Comparison of ENCODE assay signal across 15 cellular contexts in genomic region chr12:113465808-113466769, GRCh38. TPM values are rescaled to one million over a fixed set of nuclear protein-coding genes. Genes with fewer than 3 reads are reported as not detected.
A peak's percentile ranks its signal among the peaks of the same experiment; 100 is the strongest.
DNase-seq lines count a peak whose midpoint lies in the region; ATAC-seq and TF ChIP-seq lines count a peak whose summit lies in the region.
"Had no signal": no experiment of that assay in that cellular context is flagged by ENCODE, and none has a peak within 500 bp of the region (broad histone marks: within the 10 kb centered on the region; RNA-seq: fewer than 3 reads in every experiment).

No MANE protein-coding gene starts in this region.

- H3K4me3 Mint-ChIP-seq in activated CD4-positive, alpha-beta T cell treated with anti-CD3 and anti-CD28 coated beads, Interleukin-2, amount 10 ng/mL, durations not matched to agents 7 days and 5 days, result peak overlapping the region; percentile 34
- peak overlapping the region; percentile 63 for H3K4me3 Mint-ChIP-seq in progenitor cell of endocrine pancreas (ENCODE audit: low read depth)

- H3K4me3 ChIP-seq in ectodermal cell (ENCODE audit: insufficient read depth, low read depth, low read length), result peak overlapping the region; percentile 28
- H3K4me3 ChIP-seq: SJCRH30 had no signal

- no peak for ATAC-seq in GM21447 (IDR thresholded peaks at IDR 0.05; ENCODE audit: unreplicated experiment)

- H3K27ac Mint-ChIP-seq in activated CD4-positive, alpha-beta T cell treated with anti-CD3 and anti-CD28 coated beads, Interleukin-2, amount 10 ng/mL, durations not matched to agents 7 days and 5 days, result peak overlapping the region; percentile 55
- peak overlapping the region; percentile 76 for H3K27ac Mint-ChIP-seq in progenitor cell of endocrine pancreas
- H3K27ac Mint-ChIP-seq: dendritic cell treated with granulocyte-macrophage colony-stimulating factor and Interleukin-4, amounts not matched to agents 40 ng/mL and 50 ng/mL, for 4 days; memory B cell had no signal

- H3K9me3 Mint-ChIP-seq in activated CD4-positive, alpha-beta T cell treated with anti-CD3 and anti-CD28 coated beads, Interleukin-2, amount 10 ng/mL, durations not matched to agents 7 days and 5 days, result no peaks in the 10 kb centered on the region
- no peaks in the 10 kb centered on the region for H3K9me3 Mint-ChIP-seq in progenitor cell of endocrine pancreas (ENCODE audit: low read depth)
- H3K9me3 Mint-ChIP-seq: dendritic cell treated with granulocyte-macrophage colony-stimulating factor and Interleukin-4, amounts not matched to agents 40 ng/mL and 50 ng/mL, for 4 days; memory B cell had no signal

- peaks cover 90% of the 10 kb centered on the region for H3K27me3 ChIP-seq in ectodermal cell (ENCODE audit: control insufficient read depth, insufficient read depth, low read length, poor library complexity, severe bottlenecking)

- WGBS in ectodermal cell, 2 experiments, result 21 to 24% methylated on average over 23 of the region's 23 CpGs

- DNase-seq in activated CD4-positive, alpha-beta T cell treated with anti-CD3 and anti-CD28 coated beads, Interleukin-2, amount 10 ng/mL, durations not matched to agents 7 days and 5 days, result no peak
- no peak for DNase-seq in activated CD4-positive, alpha-beta T cell treated with anti-CD3 and anti-CD28 coated beads, Interleukin-2, amount 50 U/mL, for 48 hours
- DNase-seq in NAMALWA (ENCODE audit: low spot score) (peak; percentile 28), progenitor cell of endocrine pancreas (ENCODE audit: low spot score, unreplicated experiment) (no peak), GM03348 (ENCODE audit: low spot score) (no peak)
- no peak for DNase-seq in central memory CD4-positive, alpha-beta T cell
- DNase-seq: DMS79, IMR-90, SJCRH30 had no signal

- CTCF ChIA-PET in activated CD4-positive, alpha-beta T cell treated with anti-CD3 and anti-CD28 coated beads, Interleukin-2, amount 10 ng/mL, durations not matched to agents 7 days and 5 days (lab: Charles Lee), result interaction anchor here (0.6 to 1.2 kb wide), 3 partner anchors 9 to 11 kb away, joined by 3 to 4 read pairs (median 3); no protein-coding TSS in a partner anchor

- POLR2A ChIA-PET in activated CD4-positive, alpha-beta T cell treated with anti-CD3 and anti-CD28 coated beads, Interleukin-2, amount 10 ng/mL, durations not matched to agents 7 days and 5 days (lab: Charles Lee), result no interaction called here

- peaks cover 63% of the 10 kb centered on the region for H3K4me1 ChIP-seq in ectodermal cell (ENCODE audit: control insufficient read depth, insufficient read depth, low read length)
- H3K4me1 ChIP-seq: SJCRH30 had no signal

- H3K27me3 Mint-ChIP-seq in activated CD4-positive, alpha-beta T cell treated with anti-CD3 and anti-CD28 coated beads, Interleukin-2, amount 10 ng/mL, durations not matched to agents 7 days and 5 days, result peaks cover 79% of the 10 kb centered on the region
- peaks cover 82% of the 10 kb centered on the region for H3K27me3 Mint-ChIP-seq in progenitor cell of endocrine pancreas

- peaks cover 7% of the 10 kb centered on the region for H3K36me3 Mint-ChIP-seq in activated CD4-positive, alpha-beta T cell treated with anti-CD3 and anti-CD28 coated beads, Interleukin-2, amount 10 ng/mL, durations not matched to agents 7 days and 5 days (ENCODE audit: low read depth)
- H3K36me3 Mint-ChIP-seq in progenitor cell of endocrine pancreas (ENCODE audit: insufficient read depth), result no peaks in the 10 kb centered on the region

- peak overlapping the region; percentile 28 for H3K27ac ChIP-seq in ectodermal cell (ENCODE audit: insufficient read depth, low read depth, low read length, poor library complexity, severe bottlenecking)
- H3K27ac ChIP-seq: prostate gland, SJCRH30, upper lobe of left lung had no signal

- no peaks in the 10 kb centered on the region for H3K9me3 ChIP-seq in ectodermal cell (ENCODE audit: control insufficient read depth, low read length)
- H3K9me3 ChIP-seq: prostate gland, SJCRH30, upper lobe of left lung had no signal

- no peak for TF ChIP-seq CTCF in progenitor cell of endocrine pancreas (IDR thresholded peaks at IDR 0.05; ENCODE audit: unreplicated experiment)

- H3K36me3 ChIP-seq in ectodermal cell (ENCODE audit: control insufficient read depth, insufficient read depth, low read length), result no peaks in the 10 kb centered on the region
- H3K36me3 ChIP-seq: prostate gland, SJCRH30, upper lobe of left lung had no signal

- peaks cover 27% of the 10 kb centered on the region for H3K4me1 Mint-ChIP-seq in activated CD4-positive, alpha-beta T cell treated with anti-CD3 and anti-CD28 coated beads, Interleukin-2, amount 10 ng/mL, durations not matched to agents 7 days and 5 days
- H3K4me1 Mint-ChIP-seq in progenitor cell of endocrine pancreas (ENCODE audit: low read depth), result peaks cover 17% of the 10 kb centered on the region

RNA-seq across cellular contexts. Expression of gene LHX5, which starts 5.6 kb away (rescaled TPM):
- total RNA-seq in activated CD4-positive, alpha-beta T cell treated with anti-CD3 and anti-CD28 coated beads, Interleukin-2, amount 10 ng/mL, durations not matched to agents 7 days and 5 days, result not detected
- 36.3 TPM for polyA plus RNA-seq in ectodermal cell (2013, experiment 1 of 4)
- 55.7 TPM for polyA plus RNA-seq in ectodermal cell (2013, experiment 2 of 4)
- 39.0 TPM for polyA plus RNA-seq in ectodermal cell (2013, experiment 3 of 4)
- polyA plus RNA-seq in ectodermal cell (2013, experiment 4 of 4), result 43.8 TPM
- total RNA-seq in progenitor cell of endocrine pancreas, result 0.41 and 0.78 TPM in 2 replicates
- total RNA-seq: IMR-90, prostate gland, SJCRH30, upper lobe of left lung had no signal
- polyA plus RNA-seq: IMR-90 had no signal

RNA-seq across cellular contexts. Expression of gene SDSL, which starts 43.9 kb away (rescaled TPM):
- 1 to 10 TPM; 3.6 to 4.5 TPM for total RNA-seq in activated CD4-positive, alpha-beta T cell treated with anti-CD3 and anti-CD28 coated beads, Interleukin-2, amount 10 ng/mL, durations not matched to agents 7 days and 5 days
- polyA plus RNA-seq in ectodermal cell (2013, experiment 1 of 4), result 3.7 TPM
- 3.1 TPM for polyA plus RNA-seq in ectodermal cell (2013, experiment 2 of 4)
- 4.5 TPM for polyA plus RNA-seq in ectodermal cell (2013, experiment 3 of 4)
- 4.2 TPM for polyA plus RNA-seq in ectodermal cell (2013, experiment 4 of 4)
- total RNA-seq in progenitor cell of endocrine pancreas, result 14.0 and 17.2 TPM in 2 replicates
